1 cellular context compared by ENCODE assay signal in genomic region chr5:103427326-103427725, GRCh38.
TF ChIP-seq lines count a peak whose summit lies in the region.

No MANE protein-coding gene starts in this region.

TF ChIP-seq in SK-N-SH, 30 proteins besides CTCF, POLR2A, EP300 and RAD21 (continued from another document):
- no peak for TF ChIP-seq REST (IDR thresholded peaks at IDR 0.05; ENCODE audit: low read depth, low read length)
- TF ChIP-seq RFX5 (IDR thresholded peaks at IDR 0.05; ENCODE audit: low read length), result no peak
- TF ChIP-seq RCOR1 (IDR thresholded peaks at IDR 0.05; ENCODE audit: low read length), result no peak
- no peak for TF ChIP-seq MXI1 (IDR thresholded peaks at IDR 0.05; ENCODE audit: low read depth, low read length)
- TF ChIP-seq GATA2 (CRISPR knock-in tag; IDR thresholded peaks at IDR 0.05), result no peak
- TF ChIP-seq SMC3 (IDR thresholded peaks at IDR 0.05; ENCODE audit: low read depth, low read length), result no peak
- no peak for TF ChIP-seq USF1 (IDR thresholded peaks at IDR 0.05; ENCODE audit: borderline replicate concordance, low read depth)
- no peak for TF ChIP-seq TCF12 (IDR thresholded peaks at IDR 0.05)
- TF ChIP-seq FOXJ3 (CRISPR knock-in tag; IDR thresholded peaks at IDR 0.05), result no peak
- TF ChIP-seq NFIC (IDR thresholded peaks at IDR 0.05; ENCODE audit: borderline replicate concordance), result no peak
- TF ChIP-seq TEAD4 (IDR thresholded peaks at IDR 0.05; ENCODE audit: borderline replicate concordance, insufficient read depth), result no peak
- TF ChIP-seq USF2 (IDR thresholded peaks at IDR 0.05; ENCODE audit: borderline replicate concordance, low read depth, low read length), result no peak
- no peak for TF ChIP-seq MEF2A (IDR thresholded peaks at IDR 0.05; ENCODE audit: borderline replicate concordance, low read depth)
- TF ChIP-seq EZH2phosphoT487 (IDR thresholded peaks at IDR 0.05; ENCODE audit: borderline replicate concordance, low read depth), result no peak
